In genomic region chr9:124394167-124394566, GRCh38 we compare ENCODE assay signal across 2 cellular contexts.
TF ChIP-seq lines count a peak whose summit lies in the region.

No MANE protein-coding gene starts in this region.

TF ChIP-seq in A549, 52 proteins besides CTCF, POLR2A, EP300 and RAD21:
- TF ChIP-seq ZNF302 (CRISPR knock-in tag; IDR thresholded peaks at IDR 0.05) (no peak), ZC3H11A (IDR thresholded peaks at IDR 0.05) (no peak), HOXB5 (CRISPR knock-in tag; IDR thresholded peaks at IDR 0.05) (no peak), RARB (CRISPR knock-in tag; IDR thresholded peaks at IDR 0.05) (no peak), MAFK (IDR thresholded peaks at IDR 0.05; ENCODE audit: partially characterized antibody) (no peak), CBX2 (IDR thresholded peaks at IDR 0.05; ENCODE audit: borderline replicate concordance, low read depth) (no peak), CHD2 (IDR thresholded peaks at IDR 0.05; ENCODE audit: low read length, partially characterized antibody) (no peak), ATOH8 (CRISPR knock-in tag; IDR thresholded peaks at IDR 0.05; ENCODE audit: low read depth) (no peak), MYC (IDR thresholded peaks at IDR 0.05; ENCODE audit: borderline replicate concordance, low read length) (no peak), ESRRA (IDR thresholded peaks at IDR 0.05; ENCODE audit: borderline replicate concordance, low read length) (no peak)

TF ChIP-seq in K562, 482 proteins besides CTCF, POLR2A, EP300 and RAD21:
- no peak for TF ChIP-seq PHF20 (IDR thresholded peaks at IDR 0.05; ENCODE audit: partially characterized antibody)
